Comparison of ENCODE assay signal across 16 cellular contexts in the genomic region with DNA sequence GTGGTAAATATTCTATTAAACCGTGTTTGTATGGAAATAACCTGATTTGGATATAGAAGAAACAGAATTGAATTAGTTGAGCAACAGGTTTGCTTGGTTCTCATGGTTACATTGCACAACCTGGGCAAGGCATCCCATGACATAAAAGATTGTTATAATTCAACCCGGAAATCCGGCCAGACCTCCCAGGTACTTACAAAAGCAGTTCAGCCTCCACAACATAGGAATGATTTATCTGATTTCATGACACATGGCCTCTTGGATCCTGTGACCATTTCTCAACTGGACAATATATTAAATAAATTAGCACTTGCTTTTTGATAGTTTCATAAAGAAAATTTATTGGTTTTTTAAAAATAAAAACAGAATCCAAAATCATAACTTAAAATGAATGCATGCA. TPM values are rescaled to one million over a fixed set of nuclear protein-coding genes. Genes with fewer than 3 reads are reported as not detected.
DNase-seq lines count a peak whose midpoint lies in the region; ATAC-seq and TF ChIP-seq lines count a peak whose summit lies in the region.
"Had no signal": no experiment of that assay in that cellular context is flagged by ENCODE, and none has a peak within 500 bp of the region (broad histone marks: within the 10 kb centered on the region; RNA-seq: fewer than 3 reads in every experiment).

No MANE protein-coding gene starts in this region.

- no peak overlapping the region for H3K4me3 Mint-ChIP-seq in Caco-2 (ENCODE audit: unreplicated experiment)
- H3K4me3 Mint-ChIP-seq: nephron progenitor cell; stimulated activated effector memory CD8-positive, alpha-beta T cell treated with anti-CD3 and anti-CD28 coated beads, Interleukin-12 subunit alpha, Interleukin-12 subunit beta, amount 100 ng/mL, for 72 hours had no signal

- H3K27me3 Mint-ChIP-seq in Caco-2 (ENCODE audit: insufficient read depth, unreplicated experiment): no peaks in the 10 kb centered on the region

- 25 to 46% methylated on average over 3 of the region's 3 CpGs for WGBS in lung, 2 donors

- ATAC-seq in lung (ENCODE audit: insufficient read depth, low FRiP score) (no peak), sciatic nerve (no peak), GM21381 (IDR thresholded peaks at IDR 0.05; ENCODE audit: unreplicated experiment) (no peak)
- ATAC-seq: stimulated activated effector memory CD8-positive, alpha-beta T cell treated with anti-CD3 and anti-CD28 coated beads, Interleukin-12 subunit alpha, Interleukin-12 subunit beta, amount 100 ng/mL, for 72 hours had no signal

- CTCF ChIA-PET in Caco-2 (lab: Charles Lee): interaction anchor here (0.6 kb wide), 1 partner anchor 69 kb away, joined by 3 read pairs; no protein-coding TSS in a partner anchor

- intact Hi-C loops in Caco-2 (cut with micrococcal nuclease; ENCODE audit: unreplicated experiment): no loop called here
- intact Hi-C loops in colonic mucosa (cut with DNase I): no loop called here
- intact Hi-C loops in sciatic nerve (cut with DNase I): no loop called here

- no peaks in the 10 kb centered on the region for H3K9me3 ChIP-seq in Caco-2
- no peaks in the 10 kb centered on the region for H3K9me3 ChIP-seq in colonic mucosa
- H3K9me3 ChIP-seq in lung (ENCODE audit: control insufficient read depth in 2 of 2, insufficient read depth in 1 of 2, low read length in 1 of 2): no peaks in the 10 kb centered on the region
- H3K9me3 ChIP-seq: SJCRH30 had no signal

- H3K27ac Mint-ChIP-seq in Caco-2 (ENCODE audit: unreplicated experiment): peak overlapping the region; percentile 94
- H3K27ac Mint-ChIP-seq: nephron progenitor cell; stimulated activated effector memory CD8-positive, alpha-beta T cell treated with anti-CD3 and anti-CD28 coated beads, Interleukin-12 subunit alpha, Interleukin-12 subunit beta, amount 100 ng/mL, for 72 hours had no signal

- TF ChIP-seq POLR2A in NB4 (IDR thresholded peaks at IDR 0.05; ENCODE audit: extremely low read depth, insufficient read length): no peak

- H3K4me1 Mint-ChIP-seq in Caco-2 (ENCODE audit: low read depth, unreplicated experiment): peaks cover 23% of the 10 kb centered on the region
- H3K4me1 Mint-ChIP-seq: nephron progenitor cell; stimulated activated effector memory CD8-positive, alpha-beta T cell treated with anti-CD3 and anti-CD28 coated beads, Interleukin-12 subunit alpha, Interleukin-12 subunit beta, amount 100 ng/mL, for 72 hours had no signal

- H3K4me1 ChIP-seq in Caco-2 (peaks cover 37% of the 10 kb centered on the region), colonic mucosa (peaks cover 4% of the 10 kb centered on the region), lung (ENCODE audit: control insufficient read depth in 2 of 2, insufficient read depth in 2 of 2, low read length in 2 of 2) (no peaks in the 10 kb centered on the region)

- no peak overlapping the region for H3K9ac ChIP-seq in colonic mucosa (ENCODE audit: low read depth in 2 of 2, low read length in 2 of 2)

- no TSS peak for BruUV-seq in Caco-2 (replicated peaks; lab: Mats Ljungman, UMichigan)

- H3K36me3 ChIP-seq in Caco-2 (ENCODE audit: control insufficient read depth, insufficient read depth, low read length) (no peaks in the 10 kb centered on the region), colonic mucosa (no peaks in the 10 kb centered on the region), lung (ENCODE audit: control insufficient read depth in 2 of 2, insufficient read depth in 2 of 2, low read length in 2 of 2) (no peaks in the 10 kb centered on the region)
- H3K36me3 ChIP-seq: SJCRH30 had no signal

- no peak for TF ChIP-seq CTCF in Caco-2 (IDR thresholded peaks at IDR 0.05; ENCODE audit: insufficient read depth in 1 of 2, low read depth in 1 of 2, low read length in 1 of 2, severe bottlenecking in 1 of 2, unreplicated experiment in 1 of 2)
- TF ChIP-seq CTCF in NB4 (IDR thresholded peaks at IDR 0.05; ENCODE audit: low read depth, low read length): no peak
- no peak for TF ChIP-seq CTCF in colonic mucosa (IDR thresholded peaks at IDR 0.05)
- no peak for TF ChIP-seq CTCF in lung (IDR thresholded peaks at IDR 0.05; ENCODE audit: control extremely low read depth, extremely low read depth)

- no peaks in the 10 kb centered on the region for H3K27me3 ChIP-seq in Caco-2 (replicated peaks; ENCODE audit: control insufficient read depth, insufficient read depth, low read length)
- no peaks in the 10 kb centered on the region for H3K27me3 ChIP-seq in colonic mucosa
- H3K27me3 ChIP-seq in lung (ENCODE audit: control insufficient read depth, insufficient read depth): no peaks in the 10 kb centered on the region
- H3K27me3 ChIP-seq: dorsolateral prefrontal cortex, SJCRH30 had no signal

- H3K36me3 Mint-ChIP-seq in Caco-2 (ENCODE audit: insufficient read depth, unreplicated experiment): peaks cover 25% of the 10 kb centered on the region
- H3K36me3 Mint-ChIP-seq: stimulated activated effector memory CD8-positive, alpha-beta T cell treated with anti-CD3 and anti-CD28 coated beads, Interleukin-12 subunit alpha, Interleukin-12 subunit beta, amount 100 ng/mL, for 72 hours had no signal

- no peaks in the 10 kb centered on the region for H3K9me3 Mint-ChIP-seq in Caco-2 (ENCODE audit: unreplicated experiment)
- H3K9me3 Mint-ChIP-seq: nephron progenitor cell; stimulated activated effector memory CD8-positive, alpha-beta T cell treated with anti-CD3 and anti-CD28 coated beads, Interleukin-12 subunit alpha, Interleukin-12 subunit beta, amount 100 ng/mL, for 72 hours had no signal

- H3K4me3 ChIP-seq in Caco-2 (ENCODE audit: low read depth, low read length) (no peak overlapping the region), NB4 (ENCODE audit: low read depth, low read length) (no peak overlapping the region), colonic mucosa (no peak overlapping the region), lung (no peak overlapping the region)
- H3K4me3 ChIP-seq: dorsolateral prefrontal cortex, SJCRH30 had no signal

- H3K27ac ChIP-seq in colonic mucosa (peak overlapping the region; percentile 62), lung (ENCODE audit: low read depth in 1 of 2, low read length in 1 of 2) (no peak overlapping the region)
- H3K27ac ChIP-seq: dorsolateral prefrontal cortex, SJCRH30 had no signal

- peak; percentile 78 for DNase-seq in Caco-2
- DNase-seq in NB4 (ENCODE audit: low read depth): peak; percentile 78
- peak; percentile 80 for DNase-seq in colonic mucosa
- DNase-seq in lung (ENCODE audit: low spot score): peak; percentile 73
- DNase-seq in NCI-H2196 (lab: John Stamatoyannopoulos, UW; ENCODE audit: unreplicated experiment): no peak
- DNase-seq in sciatic nerve (ENCODE audit: low spot score): no peak
- no peak for DNase-seq in Ammon's horn (ENCODE audit: low spot score)
- DNase-seq: activated CD4-positive, CD25-positive, alpha-beta regulatory T cell treated with anti-CD3 and anti-CD28 coated beads, Interleukin-2, amount 50 U/mL, for 72 hours; activated naive CD4-positive, alpha-beta T cell; dorsolateral prefrontal cortex; NCI-H2171 treated with DMSO at 0.1 percent for 48 hours; nephron progenitor cell; SJCRH30; stimulated activated CD4-positive, alpha-beta T cell treated with anti-CD3 and anti-CD28 coated beads, Interleukin-15, amount 100 ng/mL, for 24 hours had no signal

- POLR2A ChIA-PET in Caco-2 (lab: Charles Lee): interaction anchor here (0.7 kb wide), 1 partner anchor 55 kb away, joined by 11 read pairs; no protein-coding TSS in a partner anchor

RNA-seq across cellular contexts. Expression of a gene that starts 55.1 kb away (rescaled TPM):
- 67.1 and 74.8 TPM in 2 replicates for total RNA-seq in Caco-2 (2022)
- total RNA-seq in colonic mucosa: 10 to 100 TPM; 34.0 to 51.3 TPM
- total RNA-seq in lung: 100 to 1,000 TPM in 1 of 2 donors, 10 to 100 TPM in 1; 94.3 to 338 TPM
- polyA plus RNA-seq in lung: 10 to 100 TPM; 75.9 to 77.2 TPM
- total RNA-seq in sciatic nerve: 166 TPM

Comparison
In these comparisons a context has a peak if more than half of its experiments do, and no peak if none do; other contexts are left out.
1. DNase-seq: peak in Caco-2 (2 of 2), NB4 (single experiment), colonic mucosa (single experiment) and lung (single experiment); none in NCI-H2196 (single experiment), sciatic nerve (single experiment) and Ammon's horn (single experiment).